25 cellular contexts compared by ENCODE assay signal in genomic region chr6:43797919-43798318, GRCh38. TPM values are rescaled to one million over a fixed set of nuclear protein-coding genes. Genes with fewer than 3 reads are reported as not detected.
A peak's percentile ranks its signal among the peaks of the same experiment; 100 is the strongest.
DNase-seq lines count a peak whose midpoint lies in the region; ATAC-seq, FAIRE-seq and TF ChIP-seq lines count a peak whose summit lies in the region.
"Had no signal": no experiment of that assay in that cellular context is flagged by ENCODE, and none has a peak within 500 bp of the region (broad histone marks: within the 10 kb centered on the region; RNA-seq: fewer than 3 reads in every experiment).

No MANE protein-coding gene starts in this region.

- H3K9me3 ChIP-seq in left ventricle myocardium inferior (replicated peaks) (no peaks in the 10 kb centered on the region), adrenal gland (replicated peaks in 1 of 3) (no peaks in the 10 kb centered on the region), pancreas (no peaks in the 10 kb centered on the region)
- H3K9me3 ChIP-seq: HAP-1, prostate gland had no signal

- WGBS in adrenal gland, 4 donors, result 90 to 96% (median 94%) methylated on average over 2 to 11 of the region's 11 CpGs
- 96 to 97% methylated on average over 11 of the region's 11 CpGs for WGBS in pancreas, 2 donors

- ATAC-seq in pancreas, result no peak
- ATAC-seq in GM19035 (IDR thresholded peaks at IDR 0.05; ENCODE audit: unreplicated experiment), result no peak
- no peak for ATAC-seq in GM18505 (IDR thresholded peaks at IDR 0.05; ENCODE audit: unreplicated experiment)
- ATAC-seq in HG02588 (IDR thresholded peaks at IDR 0.05; ENCODE audit: unreplicated experiment), result no peak
- ATAC-seq: naive thymus-derived CD8-positive, alpha-beta T cell had no signal

- H3K4me3 ChIP-seq in left ventricle myocardium inferior (no peak overlapping the region), adrenal gland (no peak overlapping the region), pancreas (no peak overlapping the region)
- H3K4me3 ChIP-seq: HAP-1, prostate gland had no signal

- H3K4me1 ChIP-seq in left ventricle myocardium inferior (peaks cover 80% of the 10 kb centered on the region), adrenal gland (replicated peaks in 1 of 2) (peaks cover 17 to 29% of the 10 kb centered on the region in 2 donors), pancreas (peaks cover 31 to 44% (median 34%) of the 10 kb centered on the region in 3 donors)
- H3K4me1 ChIP-seq: foreskin keratinocyte, HAP-1, prostate gland had no signal

- no peak for DNase-seq in left ventricle myocardium inferior
- no peak for DNase-seq in cardiac septum (ENCODE audit: low spot score)
- DNase-seq in adrenal gland, result peak in 2 of 7 donors; percentile 7 to 23
- no peak for DNase-seq in pancreas
- no peak for DNase-seq in NCI-H345 treated with DMSO at 0.1 percent for 48 hours (lab: John Stamatoyannopoulos, UW; ENCODE audit: unreplicated experiment)
- DNase-seq: activated B cell treated with CpG ODN at 0.5 μM for 24 hours; activated CD4-positive, alpha-beta memory T cell treated with anti-CD3 and anti-CD28 coated beads, Interleukin-2, amount 10 ng/mL, durations not matched to agents 7 days and 5 days; activated naive CD4-positive, alpha-beta T cell treated with Interleukin-2 at 50 U/mL for 16 hours; activated T-cell treated with anti-CD3 and anti-CD28 coated beads, Interleukin-2, amount 50 U/mL, for 24 hours; DMS79 treated with DMSO at 0.1 percent for 48 hours; erythroblast; foreskin keratinocyte; naive thymus-derived CD8-positive, alpha-beta T cell; NCI-H1092 treated with DMSO at 0.1 percent for 48 hours; NCI-H2029; NCI-H446 treated with DMSO at 0.1 percent for 48 hours; stimulated activated CD4-positive, alpha-beta T cell treated with anti-CD3 and anti-CD28 coated beads, Interleukin-4, amount 100 ng/mL, for 4 hours; T-helper 9 cell had no signal

- intact Hi-C loops in left ventricle myocardium inferior (cut with micrococcal nuclease), result no loop called here
- intact Hi-C loops in cardiac septum (cut with DNase I), result loop anchor here (5.0 kb wide), 1 partner anchor 194 kb away; no protein-coding TSS in a partner anchor
- intact Hi-C loops in adrenal gland (cut with DNase I), result no loop called here
- intact Hi-C loops in pancreas (cut with DNase I), result no loop called here

- TF ChIP-seq POLR2A in adrenal gland (IDR thresholded peaks at IDR 0.05) (no peak), GM18505 (IDR thresholded peaks at IDR 0.05; ENCODE audit: borderline replicate concordance, extremely low read depth, insufficient read depth, insufficient read length) (no peak)

- no peak for FAIRE-seq in pancreas (lab: Jason Lieb, UNC)
- FAIRE-seq: GM12891, RCC 7860 had no signal

- no peaks in the 10 kb centered on the region for H3K27me3 ChIP-seq in left ventricle myocardium inferior (ENCODE audit: low read depth)
- no peaks in the 10 kb centered on the region for H3K27me3 ChIP-seq in adrenal gland
- H3K27me3 ChIP-seq in pancreas, result no peaks in the 10 kb centered on the region

- TF ChIP-seq CTCF in left ventricle myocardium inferior (IDR thresholded peaks at IDR 0.05; ENCODE audit: borderline replicate concordance), result no peak
- TF ChIP-seq CTCF in adrenal gland (IDR thresholded peaks at IDR 0.05), result no peak
- TF ChIP-seq CTCF in pancreas (IDR thresholded peaks at IDR 0.05), result no peak

- H3K27ac ChIP-seq in left ventricle myocardium inferior (replicated peaks) (peak overlapping the region; percentile 77), adrenal gland (peak overlapping the region in 3 of 5 donors; percentile 63 to 80 (median 69)), pancreas (peak overlapping the region in 3 of 4 donors; percentile 22 to 82 (median 74))
- H3K27ac ChIP-seq: foreskin keratinocyte, prostate gland had no signal

- no peaks in the 10 kb centered on the region for H3K36me3 ChIP-seq in left ventricle myocardium inferior
- no peaks in the 10 kb centered on the region for H3K36me3 ChIP-seq in adrenal gland (replicated peaks in 1 of 2)
- no peaks in the 10 kb centered on the region for H3K36me3 ChIP-seq in pancreas
- H3K36me3 ChIP-seq: HAP-1, prostate gland had no signal

RNA-seq across cellular contexts. Expression of gene VEGFA, which starts 27.9 kb away (rescaled TPM):
- 359 TPM for total RNA-seq in left ventricle myocardium inferior
- 233 TPM for total RNA-seq in cardiac septum
- 100 to 1,000 TPM in 3 of 8 donors, 10 to 100 TPM in 5; 31.5 to 343 (median 67.0) TPM for total RNA-seq in adrenal gland
- polyA plus RNA-seq in adrenal gland, result 100 to 1,000 TPM in 2 of 3 donors, 10 to 100 TPM in 1; 89.5 to 146 (median 129) TPM
- total RNA-seq in pancreas, result 100 to 1,000 TPM in 1 of 6 donors, 10 to 100 TPM in 5; 55.2 to 127 (median 90.0) TPM
- 100 to 1,000 TPM; 158 to 206 TPM for polyA plus RNA-seq in pancreas
- polyA plus RNA-seq: naive thymus-derived CD8-positive, alpha-beta T cell had no signal
